Comparison of ENCODE assay signal across 22 cellular contexts in genomic region chr1:108750476-108751191, GRCh38. TPM values are rescaled to one million over a fixed set of nuclear protein-coding genes. Genes with fewer than 3 reads are reported as not detected.
DNase-seq lines count a peak whose midpoint lies in the region; ATAC-seq and TF ChIP-seq lines count a peak whose summit lies in the region.
"Had no signal": no experiment of that assay in that cellular context is flagged by ENCODE, and none has a peak within 500 bp of the region (broad histone marks: within the 10 kb centered on the region; RNA-seq: fewer than 3 reads in every experiment).

No MANE protein-coding gene starts in this region.

- H3K9me2 ChIP-seq in GM23248 (ENCODE audit: insufficient read depth): no peaks in the 10 kb centered on the region

- no peak for TF ChIP-seq CTCF in CD14-positive monocyte (IDR thresholded peaks at IDR 0.05)

- no peak for ATAC-seq in HG02763 (IDR thresholded peaks at IDR 0.05; ENCODE audit: unreplicated experiment)
- no peak for ATAC-seq in HG02884 (IDR thresholded peaks at IDR 0.05; ENCODE audit: unreplicated experiment)
- ATAC-seq: heart right ventricle had no signal

- H3K4me1 ChIP-seq in GM23248 (ENCODE audit: insufficient read depth): peaks cover 15% of the 10 kb centered on the region

- no peak overlapping the region for H3K4me2 ChIP-seq in GM23248 (ENCODE audit: unreplicated experiment)

- peak overlapping the region in 5 of 7 donors; percentile 10 to 82 (median 50) for H3K27ac Mint-ChIP-seq in CD14-positive monocyte
- H3K27ac Mint-ChIP-seq: mesothelial cell of epicardium had no signal

- peaks cover 29% of the 10 kb centered on the region for H3K4me1 Mint-ChIP-seq in CD14-positive monocyte

- peaks cover 0 to 1% (median 0%) of the 10 kb centered on the region in 7 donors for H3K9me3 Mint-ChIP-seq in CD14-positive monocyte
- H3K9me3 Mint-ChIP-seq: mesothelial cell of epicardium had no signal

- H3K9me3 ChIP-seq in GM23248 (ENCODE audit: low read depth): no peaks in the 10 kb centered on the region
- H3K9me3 ChIP-seq: esophagus squamous epithelium, heart right ventricle had no signal

- peaks cover 19% of the 10 kb centered on the region for H3K36me3 ChIP-seq in GM23248 (ENCODE audit: low read depth)

- H3K79me2 ChIP-seq in GM23248 (ENCODE audit: insufficient read depth): peaks cover 78% of the 10 kb centered on the region

- no peaks in the 10 kb centered on the region for H4K20me1 ChIP-seq in GM23248 (ENCODE audit: insufficient read depth)

- peaks cover 11% of the 10 kb centered on the region for H3F3A ChIP-seq in GM23248 (ENCODE audit: insufficient read depth)

- H3K36me3 Mint-ChIP-seq in CD14-positive monocyte: peaks cover 24 to 40% of the 10 kb centered on the region in 2 donors

- H3K4me3 Mint-ChIP-seq in CD14-positive monocyte: no peak overlapping the region
- H3K4me3 Mint-ChIP-seq: mesothelial cell of epicardium had no signal

- DNase-seq in CD14-positive monocyte (ENCODE audit: low spot score) (no peak), GM23248 (peak; percentile 24), astrocyte of the hippocampus (ENCODE audit: low read depth, low spot score) (peak; percentile 70), left kidney (ENCODE audit: low read depth, low spot score) (peak; percentile 89), SKM-1 treated with dmso at 0.1 percent for 144 hours (lab: John Stamatoyannopoulos, UW; ENCODE audit: unreplicated experiment) (no peak), KG1 (lab: John Stamatoyannopoulos, UW) (no peak)
- DNase-seq: activated naive CD4-positive, alpha-beta T cell treated with anti-CD3 and anti-CD28 coated beads, Interleukin-2, amount 50 U/mL, for 16 hours; activated T-cell treated with anti-CD3 and anti-CD28 coated beads for 4 hours; esophagus squamous epithelium; heart right ventricle; islet precursor cell; NCI-H1417 treated with DMSO at 0.1 percent for 48 hours; NCI-H2227 treated with DMSO at 0.1 percent for 48 hours; NK-92 treated with Interleukin-12 subunit alpha and Interleukin-12 subunit beta, amount 100 ng/mL, for 24 hours; stimulated activated CD4-positive, alpha-beta T cell treated with anti-CD3 and anti-CD28 coated beads, Interleukin-2, amount 100 ng/mL, for 48 hours; SW 1271 had no signal

- in situ Hi-C loops in GM23248 (cut with MboI): no loop called here

- intact Hi-C loops in CD14-positive monocyte (cut with micrococcal nuclease): no loop called here

- no peaks in the 10 kb centered on the region for H3K27me3 Mint-ChIP-seq in CD14-positive monocyte (ENCODE audit: low read depth in 3 of 3)

- WGBS in GM23248 (ENCODE audit: low coverage in 1 of 2, low lambda C conversion rate in 2 of 2, missing lambda C conversion rate in 2 of 2), 2 experiments: 88 to 100% methylated on average over 1 of the region's 1 CpG

- H3K9ac ChIP-seq in GM23248: no peak overlapping the region

- H3K27me3 ChIP-seq in GM23248 (replicated peaks; ENCODE audit: insufficient read depth): no peaks in the 10 kb centered on the region
- H3K27me3 ChIP-seq: esophagus squamous epithelium, heart right ventricle had no signal

- no peak overlapping the region for H3K27ac ChIP-seq in GM23248
- H3K27ac ChIP-seq: esophagus squamous epithelium, heart right ventricle, RWPE1 had no signal

- H3K4me3 ChIP-seq in GM23248: no peak overlapping the region
- H3K4me3 ChIP-seq: esophagus squamous epithelium, heart right ventricle had no signal

- H2AFZ ChIP-seq in GM23248: no peak overlapping the region

RNA-seq across cellular contexts. Expression of gene STXBP3, which starts 4.2 kb away (rescaled TPM):
- polyA plus RNA-seq in CD14-positive monocyte: 10 to 100 TPM; 48.3 to 56.2 TPM
- total RNA-seq in GM23248 (2014; rRNA removed; shearing (Covaris generic)): 26.8 and 42.3 TPM in 2 replicates
- polyA plus RNA-seq in GM23248 (2016; fragmentation: Nextera tagmentation; extraction: Ambion mirVana): 43.7 and 46.4 TPM in 2 replicates

RNA-seq across cellular contexts. Expression of gene FNDC7, which starts 37.9 kb away (rescaled TPM):
- not detected for polyA plus RNA-seq in CD14-positive monocyte
- not detected in 2 replicates for total RNA-seq in GM23248 (2014; rRNA removed; shearing (Covaris generic))
- not detected in 2 replicates for polyA plus RNA-seq in GM23248 (2016; fragmentation: Nextera tagmentation; extraction: Ambion mirVana)
- total RNA-seq: esophagus squamous epithelium, omental fat pad had no signal
- polyA plus RNA-seq: AG04450, heart right ventricle had no signal

RNA-seq across cellular contexts. Expression of gene PRPF38B, which starts 58.5 kb away (rescaled TPM):
- polyA plus RNA-seq in CD14-positive monocyte: 1 to 10 TPM; 4.9 to 8.3 TPM
- 9.7 and 10.9 TPM in 2 replicates for total RNA-seq in GM23248 (2014; rRNA removed; shearing (Covaris generic))
- polyA plus RNA-seq in GM23248 (2016; fragmentation: Nextera tagmentation; extraction: Ambion mirVana): 21.3 and 25.6 TPM in 2 replicates

Comparison
In these comparisons a context has a peak if more than half of its experiments do, and no peak if none do; other contexts are left out.
1. DNase-seq: peak in GM23248 (single experiment), astrocyte of the hippocampus (single experiment) and left kidney (single experiment); none in CD14-positive monocyte (single experiment), SKM-1 treated with dmso at 0.1 percent for 144 hours (single experiment) and KG1 (single experiment).